ENCODE assay signal across 8 cellular contexts in the genomic region with DNA sequence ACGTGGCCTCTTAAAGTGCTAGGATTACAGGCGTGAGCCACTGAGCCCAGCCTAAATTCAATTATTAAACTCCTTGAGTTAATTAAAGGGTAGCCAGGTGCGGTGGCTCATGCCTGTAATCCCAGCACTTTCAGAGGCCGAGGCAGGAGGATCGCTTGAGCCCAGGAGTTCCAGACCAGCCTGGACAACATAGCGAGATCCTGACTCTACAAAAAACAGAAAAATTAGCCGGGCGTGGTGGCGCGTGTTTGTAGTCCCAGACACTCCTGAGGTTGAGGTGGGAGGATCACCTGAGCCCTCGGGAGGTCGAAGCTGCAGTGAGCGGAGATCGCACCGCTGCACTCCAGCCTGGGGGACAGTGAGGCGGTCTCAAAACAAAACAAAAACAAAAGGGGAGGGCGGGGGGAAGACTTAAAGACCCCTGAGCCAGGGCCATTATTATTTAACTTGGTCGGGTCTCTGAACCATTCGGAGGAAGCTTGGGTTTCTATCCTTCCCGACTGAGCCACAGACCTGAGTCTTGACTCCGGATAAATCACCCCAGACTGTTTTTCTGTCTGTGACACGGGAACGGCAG. TPM values are rescaled to one million over a fixed set of nuclear protein-coding genes. Genes with fewer than 3 reads are reported as not detected.
A peak's percentile ranks its signal among the peaks of the same experiment; 100 is the strongest.
DNase-seq lines count a peak whose midpoint lies in the region; ATAC-seq, FAIRE-seq and TF ChIP-seq lines count a peak whose summit lies in the region.

No MANE protein-coding gene starts in this region.

- CTCF ChIA-PET in K562 (lab: Yijun Ruan, JAX; ENCODE audit: low intra/inter-chr PET ratio), result no interaction called here

- TF ChIP-seq POLR2A in K562 (conservative IDR thresholded peaks at IDR 0.05) (no peak), vagina (IDR thresholded peaks at IDR 0.05) (no peak)

- H3K9me1 ChIP-seq in K562 (ENCODE audit: control insufficient read depth, insufficient read depth, low read length), result no peaks in the 10 kb centered on the region

- H3K4me3 ChIP-seq in cardiac muscle cell (peak overlapping the region; percentile 89), K562 (peak overlapping the region; percentile 77), mesenchymal stem cell (ENCODE audit: insufficient read depth in 1 of 2, low read depth in 1 of 2, low read length in 2 of 2) (peak overlapping the region; percentile 69 to 87), vagina (peak overlapping the region; percentile 77 to 85)

- no peak overlapping the region for H2BK5ac ChIP-seq in mesenchymal stem cell (ENCODE audit: low read depth, low read length, poor library complexity, severe bottlenecking)

- intact Hi-C loops in Right ventricle myocardium inferior (cut with DNase I) (loop anchor here (2.0 to 5.0 kb wide), 2 partner anchors 20 to 62 kb away; a partner anchor contains a TSS), K562 (cut with micrococcal nuclease) (loop anchor here (2.0 kb wide), 1 partner anchor 20 kb away; a partner anchor contains a TSS), vagina (cut with DNase I) (no loop called here)

- H3K4me2 ChIP-seq in K562 (ENCODE audit: insufficient read depth, low read length) (peak overlapping the region; percentile 80), mesenchymal stem cell (ENCODE audit: low read length, poor library complexity, severe bottlenecking) (peak overlapping the region; percentile 70)

- BruUV-seq in K562 (replicated peaks; lab: Mats Ljungman, UMichigan), result no TSS peak

- peak; percentile 29 for FAIRE-seq in K562 (lab: Jason Lieb, UNC)

- no peak overlapping the region for H3K23ac ChIP-seq in mesenchymal stem cell (ENCODE audit: low read length in 2 of 2)

- H2AK5ac ChIP-seq in mesenchymal stem cell (ENCODE audit: low read length, severe bottlenecking), result no peak overlapping the region

- ATAC-seq in Right ventricle myocardium inferior (no peak), K562 (peak; percentile 10), HG03442 (IDR thresholded peaks at IDR 0.05; ENCODE audit: unreplicated experiment) (no peak)

- H3K9me3 ChIP-seq in cardiac muscle cell (ENCODE audit: low read depth) (no peaks in the 10 kb centered on the region), K562 (replicated peaks; ENCODE audit: control insufficient read depth, insufficient read depth, low read depth, low read length) (no peaks in the 10 kb centered on the region), mesenchymal stem cell (ENCODE audit: control insufficient read depth, low read length) (no peaks in the 10 kb centered on the region), vagina (no peaks in the 10 kb centered on the region)

- TF ChIP-seq RAD21 in K562 (CRISPR knock-in tag; conservative IDR thresholded peaks at IDR 0.05 in 1 of 2, IDR thresholded peaks at IDR 0.05 in 1 of 2), result no peak

- H2AFZ ChIP-seq in K562 (ENCODE audit: low read depth, low read length) (peak overlapping the region; percentile 92), mesenchymal stem cell (ENCODE audit: low read depth, low read length) (peak overlapping the region; percentile 66)

- TF ChIP-seq EP300 in K562 (IDR thresholded peaks at IDR 0.05; ENCODE audit: low read length), result no peak

- no peak overlapping the region for H2BK12ac ChIP-seq in mesenchymal stem cell (ENCODE audit: low read length in 2 of 2)

- H3K18ac ChIP-seq in mesenchymal stem cell (ENCODE audit: low read depth in 1 of 2, low read length in 2 of 2), result peak overlapping the region; percentile 76 to 95

- no peak for DNase-seq in cardiac muscle cell (ENCODE audit: low read depth in 1 of 2, low spot score in 1 of 2)
- DNase-seq in Right ventricle myocardium inferior (ENCODE audit: missing footprints), result no peak
- DNase-seq in K562 (ENCODE audit: extremely low read depth in 1 of 4, low spot score in 3 of 4), result peak in 1 of 4 experiments; percentile 28
- no peak for DNase-seq in mesenchymal stem cell
- DNase-seq in vagina (ENCODE audit: extremely low spot score in 2 of 2), result no peak
- no peak for DNase-seq in cerebellar nuclear complex (lab: John Stamatoyannopoulos, UW)
- DNase-seq in HCEC 1CT, result no peak

- H3K4ac ChIP-seq in mesenchymal stem cell (ENCODE audit: low read depth in 1 of 2, low read length in 2 of 2), result peak overlapping the region in 1 of 2 experiments; percentile 32

- H3K27me3 ChIP-seq in cardiac muscle cell (no peaks in the 10 kb centered on the region), K562 (ENCODE audit: control insufficient read depth in 2 of 2, insufficient read depth in 2 of 2, low read length in 2 of 2) (no peaks in the 10 kb centered on the region), mesenchymal stem cell (ENCODE audit: control insufficient read depth in 1 of 2, insufficient read depth in 1 of 2, low read length in 2 of 2) (no peaks in the 10 kb centered on the region), vagina (no peaks in the 10 kb centered on the region)

- peaks cover 20% of the 10 kb centered on the region for H3K79me2 ChIP-seq in K562 (ENCODE audit: control insufficient read depth, insufficient read depth, low read length)

- H3K27ac ChIP-seq in cardiac muscle cell (peak overlapping the region; percentile 92), K562 (ENCODE audit: extremely low read depth, low read depth, low read length) (peak overlapping the region; percentile 88), mesenchymal stem cell (ENCODE audit: low read length, poor library complexity, severe bottlenecking) (peak overlapping the region; percentile 39), vagina (peak overlapping the region; percentile 81)

- peak overlapping the region; percentile 76 to 100 for H3K9ac ChIP-seq in K562 (ENCODE audit: insufficient read depth in 1 of 2, low read depth in 2 of 2, low read length in 2 of 2)
- peak overlapping the region; percentile 95 for H3K9ac ChIP-seq in mesenchymal stem cell (ENCODE audit: low read length)

- H3K4me1 ChIP-seq in cardiac muscle cell (ENCODE audit: low read depth) (peaks cover 19% of the 10 kb centered on the region), K562 (replicated peaks in 1 of 2; ENCODE audit: control insufficient read depth in 2 of 2, insufficient read depth in 2 of 2, low read length in 2 of 2) (peaks cover 13 to 36% of the 10 kb centered on the region in 2 experiments), mesenchymal stem cell (ENCODE audit: control insufficient read depth, insufficient read depth, low read depth, low read length) (peaks cover 15% of the 10 kb centered on the region), vagina (peaks cover 26% of the 10 kb centered on the region)

- H4K8ac ChIP-seq in mesenchymal stem cell (ENCODE audit: low read length), result peak overlapping the region; percentile 46

- WGBS in K562 (ENCODE audit: insufficient coverage, low coverage, missing lambda C conversion rate), result 17% methylated on average over 22 of the region's 23 CpGs
- 46% methylated on average over 23 of the region's 23 CpGs for WGBS in mesenchymal stem cell

- no peak overlapping the region for H3K14ac ChIP-seq in mesenchymal stem cell (ENCODE audit: low read length in 2 of 2)

- in situ Hi-C loops in K562 (cut with MboI), result no loop called here

- H4K91ac ChIP-seq in mesenchymal stem cell (ENCODE audit: low read length), result no peak overlapping the region

- no peak overlapping the region for H2BK120ac ChIP-seq in mesenchymal stem cell (ENCODE audit: low read depth, low read length)

- POLR2A ChIA-PET in K562 (lab: Yijun Ruan, JAX), result interaction anchor here (0.6 to 3.0 kb wide), 12 partner anchors 11 to 1084 kb away, joined by 3 to 14 read pairs (median 4); no protein-coding TSS in a partner anchor

- H2BK15ac ChIP-seq in mesenchymal stem cell (ENCODE audit: low read depth, poor library complexity, severe bottlenecking), result no peak overlapping the region

- peaks cover 17% of the 10 kb centered on the region for H3K79me1 ChIP-seq in mesenchymal stem cell (replicated peaks; ENCODE audit: low read length, poor library complexity, severe bottlenecking)

- no peaks in the 10 kb centered on the region for H4K20me1 ChIP-seq in K562 (replicated peaks; ENCODE audit: control insufficient read depth, insufficient read depth, low read length)

- TF ChIP-seq CTCF in cardiac muscle cell (IDR thresholded peaks at IDR 0.05; ENCODE audit: low read depth, low read length), result no peak
- TF ChIP-seq CTCF in K562 (IDR thresholded peaks at IDR 0.05 in 2 of 3, conservative IDR thresholded peaks at IDR 0.05 in 1 of 3; ENCODE audit: insufficient read depth in 2 of 3, low read depth in 1 of 3, low read length in 3 of 3), result no peak
- no peak for TF ChIP-seq CTCF in vagina (IDR thresholded peaks at IDR 0.05)

- H3K36me3 ChIP-seq in cardiac muscle cell, result no peaks in the 10 kb centered on the region
- H3K36me3 ChIP-seq in K562 (ENCODE audit: control insufficient read depth, insufficient read depth, low read length), result peaks cover 16% of the 10 kb centered on the region; the same call in 1 of the 3 replicates
- peaks cover 11 to 19% of the 10 kb centered on the region in 2 experiments for H3K36me3 ChIP-seq in mesenchymal stem cell (ENCODE audit: control insufficient read depth in 1 of 2, insufficient read depth in 2 of 2, low read depth in 1 of 2, low read length in 2 of 2)
- H3K36me3 ChIP-seq in vagina, result no peaks in the 10 kb centered on the region

RNA-seq across cellular contexts. Expression of a gene that starts 19.5 kb away (rescaled TPM):
- total RNA-seq in cardiac muscle cell (39.8 and 53.0 TPM in 2 replicates), Right ventricle myocardium inferior (32.2 TPM), K562 (2014; rRNA removed) (80.1 and 85.8 TPM in 2 replicates), K562 (2014; rRNA removed; fragmentation: Illumina TruSeq; extraction: Trizol) (7.0 and 7.9 TPM in 2 replicates), K562 (2015; rRNA removed; fragmentation: Illumina TruSeq; extraction: Trizol) (31.6 and 32.9 TPM in 2 replicates), K562 (2021) (41.2 and 43.1 TPM in 2 replicates), vagina (38.1 TPM)
- polyA plus RNA-seq in cardiac muscle cell (50.5 and 60.6 TPM in 2 replicates), K562 (2011; rRNA removed) (15.1 and 17.4 TPM in 2 replicates), K562 (2014; fragmentation: Illumina TruSeq; extraction: Trizol) (19.6 and 37.5 TPM in 2 replicates), K562 (2014; fragmentation: Nextera tagmentation; extraction: Ambion mirVana) (1 to 10 TPM; 1.7 to 2.6 TPM), K562 (2014; rRNA removed) (61.9 and 75.9 TPM in 2 replicates)
- total RNA-seq in K562 (2011; cell fraction: chromatin; rRNA removed; ENCODE audit: low replicate concordance), result 6.9 and 9.3 TPM in 2 replicates
- 8.7 and 9.0 TPM in 2 replicates for total RNA-seq in K562 (2011; cell fraction: nucleolus; rRNA removed)
- 7.6 and 10.6 TPM in 2 replicates for total RNA-seq in K562 (2011; cell fraction: nucleoplasm; rRNA removed)
- polyA plus RNA-seq in K562 (2011; cell fraction: cytosol; rRNA removed), result 18.7 and 45.5 TPM in 2 replicates
- 7.4 and 12.0 TPM in 2 replicates for polyA plus RNA-seq in K562 (2011; cell fraction: nucleus; rRNA removed)
- polyA plus RNA-seq in K562 (2012), result 23.9 and 28.5 TPM in 2 replicates
- 2.2 and 3.5 TPM in 2 replicates for polyA minus RNA-seq in K562 (2011; rRNA and poly(A)+ RNA removed)
- polyA minus RNA-seq in K562 (2011; cell fraction: cytosol; rRNA and poly(A)+ RNA removed), result 7.9 and 8.1 TPM in 2 replicates
- 2.6 TPM in 2 replicates for polyA minus RNA-seq in K562 (2011; cell fraction: nucleus; rRNA and poly(A)+ RNA removed)
- polyA plus RNA-seq in mesenchymal stem cell (2013, experiment 1 of 2), result 34.4 TPM
- polyA plus RNA-seq in mesenchymal stem cell (2013, experiment 2 of 2), result 34.2 TPM

RNA-seq across cellular contexts. Expression of a gene that starts 22.1 kb away (rescaled TPM):
- total RNA-seq in cardiac muscle cell, result 4.9 and 5.0 TPM in 2 replicates
- 14.0 and 23.4 TPM in 2 replicates for polyA plus RNA-seq in cardiac muscle cell
- 8.7 TPM for total RNA-seq in Right ventricle myocardium inferior
- total RNA-seq in K562 (2011; cell fraction: chromatin; rRNA removed; ENCODE audit: low replicate concordance), result 2.9 and 6.1 TPM in 2 replicates
- total RNA-seq in K562 (2011; cell fraction: nucleolus; rRNA removed), result 4.2 and 5.5 TPM in 2 replicates
- 6.2 and 12.7 TPM in 2 replicates for total RNA-seq in K562 (2011; cell fraction: nucleoplasm; rRNA removed)
- total RNA-seq in K562 (2014; rRNA removed), result 0.36 and 1.0 TPM in 2 replicates
- 0.38 and 0.44 TPM in 2 replicates for total RNA-seq in K562 (2014; rRNA removed; fragmentation: Illumina TruSeq; extraction: Trizol)
- total RNA-seq in K562 (2015; rRNA removed; fragmentation: Illumina TruSeq; extraction: Trizol), result 0.33 and 0.53 TPM in 2 replicates
- 1.8 TPM in 2 replicates for total RNA-seq in K562 (2021)
- polyA plus RNA-seq in K562 (2011; rRNA removed), result 1.9 and 3.6 TPM in 2 replicates
- 6.9 and 7.6 TPM in 2 replicates for polyA plus RNA-seq in K562 (2011; cell fraction: cytosol; rRNA removed)
- 11.5 and 14.8 TPM in 2 replicates for polyA plus RNA-seq in K562 (2011; cell fraction: nucleus; rRNA removed)
- polyA plus RNA-seq in K562 (2012), result 2.0 and 5.6 TPM in 2 replicates
- 2.5 and 2.8 TPM in 2 replicates for polyA plus RNA-seq in K562 (2014; fragmentation: Illumina TruSeq; extraction: Trizol)
- under 1 TPM; 0.24 to 0.35 TPM for polyA plus RNA-seq in K562 (2014; fragmentation: Nextera tagmentation; extraction: Ambion mirVana)
- 1.8 and 2.1 TPM in 2 replicates for polyA plus RNA-seq in K562 (2014; rRNA removed)
- 0.98 and 1.7 TPM in 2 replicates for polyA minus RNA-seq in K562 (2011; rRNA and poly(A)+ RNA removed)
- 1.1 and 1.4 TPM in 2 replicates for polyA minus RNA-seq in K562 (2011; cell fraction: cytosol; rRNA and poly(A)+ RNA removed)
- 1.3 and 1.9 TPM in 2 replicates for polyA minus RNA-seq in K562 (2011; cell fraction: nucleus; rRNA and poly(A)+ RNA removed)
- 6.7 TPM for polyA plus RNA-seq in mesenchymal stem cell (2013, experiment 1 of 2)
- polyA plus RNA-seq in mesenchymal stem cell (2013, experiment 2 of 2), result 7.0 TPM
- total RNA-seq in vagina, result 3.2 TPM

RNA-seq across cellular contexts. Expression of a gene that starts 49.0 kb away (rescaled TPM):
- total RNA-seq in cardiac muscle cell, result 55.1 and 60.0 TPM in 2 replicates
- 3.9 and 4.0 TPM in 2 replicates for polyA plus RNA-seq in cardiac muscle cell
- 6.3 TPM for total RNA-seq in Right ventricle myocardium inferior
- total RNA-seq in K562 (2011; cell fraction: chromatin; rRNA removed; ENCODE audit: low replicate concordance), result 10.1 and 37.5 TPM in 2 replicates
- total RNA-seq in K562 (2011; cell fraction: nucleolus; rRNA removed), result 30.4 and 31.2 TPM in 2 replicates
- total RNA-seq in K562 (2011; cell fraction: nucleoplasm; rRNA removed), result 14.5 and 15.4 TPM in 2 replicates
- 32.7 and 48.1 TPM in 2 replicates for total RNA-seq in K562 (2014; rRNA removed)
- total RNA-seq in K562 (2014; rRNA removed; fragmentation: Illumina TruSeq; extraction: Trizol), result 6.8 and 6.9 TPM in 2 replicates
- 17.6 and 17.8 TPM in 2 replicates for total RNA-seq in K562 (2015; rRNA removed; fragmentation: Illumina TruSeq; extraction: Trizol)
- total RNA-seq in K562 (2021), result 40.4 and 48.0 TPM in 2 replicates
- polyA plus RNA-seq in K562 (2011; rRNA removed), result 9.1 and 9.9 TPM in 2 replicates
- polyA plus RNA-seq in K562 (2011; cell fraction: cytosol; rRNA removed), result 12.4 and 47.6 TPM in 2 replicates
- polyA plus RNA-seq in K562 (2011; cell fraction: nucleus; rRNA removed), result 16.9 and 37.2 TPM in 2 replicates
- polyA plus RNA-seq in K562 (2012), result 17.7 and 25.5 TPM in 2 replicates
- polyA plus RNA-seq in K562 (2014; fragmentation: Illumina TruSeq; extraction: Trizol), result 7.6 and 18.1 TPM in 2 replicates
- under 1 TPM in 1 of 2 experiments, not detected in 1; 0.13 TPM for polyA plus RNA-seq in K562 (2014; fragmentation: Nextera tagmentation; extraction: Ambion mirVana)
- polyA plus RNA-seq in K562 (2014; rRNA removed), result 22.0 and 26.0 TPM in 2 replicates
- polyA minus RNA-seq in K562 (2011; rRNA and poly(A)+ RNA removed), result 3.8 and 7.2 TPM in 2 replicates
- 26.1 and 27.7 TPM in 2 replicates for polyA minus RNA-seq in K562 (2011; cell fraction: cytosol; rRNA and poly(A)+ RNA removed)
- polyA minus RNA-seq in K562 (2011; cell fraction: nucleus; rRNA and poly(A)+ RNA removed), result 7.5 and 9.4 TPM in 2 replicates
- polyA plus RNA-seq in mesenchymal stem cell (2013, experiment 1 of 2), result 21.4 TPM
- 20.2 TPM for polyA plus RNA-seq in mesenchymal stem cell (2013, experiment 2 of 2)
- total RNA-seq in vagina, result 21.4 TPM

Comparison
In these comparisons a context has a peak if more than half of its experiments do, and no peak if none do; other contexts are left out.
1. H3K27ac ChIP-seq: peak in every context shown above with its lines; median percentile 92 in cardiac muscle cell; 88 in K562; 81 in vagina; 39 in mesenchymal stem cell.